1 cellular context compared by ENCODE assay signal in the genomic region with DNA sequence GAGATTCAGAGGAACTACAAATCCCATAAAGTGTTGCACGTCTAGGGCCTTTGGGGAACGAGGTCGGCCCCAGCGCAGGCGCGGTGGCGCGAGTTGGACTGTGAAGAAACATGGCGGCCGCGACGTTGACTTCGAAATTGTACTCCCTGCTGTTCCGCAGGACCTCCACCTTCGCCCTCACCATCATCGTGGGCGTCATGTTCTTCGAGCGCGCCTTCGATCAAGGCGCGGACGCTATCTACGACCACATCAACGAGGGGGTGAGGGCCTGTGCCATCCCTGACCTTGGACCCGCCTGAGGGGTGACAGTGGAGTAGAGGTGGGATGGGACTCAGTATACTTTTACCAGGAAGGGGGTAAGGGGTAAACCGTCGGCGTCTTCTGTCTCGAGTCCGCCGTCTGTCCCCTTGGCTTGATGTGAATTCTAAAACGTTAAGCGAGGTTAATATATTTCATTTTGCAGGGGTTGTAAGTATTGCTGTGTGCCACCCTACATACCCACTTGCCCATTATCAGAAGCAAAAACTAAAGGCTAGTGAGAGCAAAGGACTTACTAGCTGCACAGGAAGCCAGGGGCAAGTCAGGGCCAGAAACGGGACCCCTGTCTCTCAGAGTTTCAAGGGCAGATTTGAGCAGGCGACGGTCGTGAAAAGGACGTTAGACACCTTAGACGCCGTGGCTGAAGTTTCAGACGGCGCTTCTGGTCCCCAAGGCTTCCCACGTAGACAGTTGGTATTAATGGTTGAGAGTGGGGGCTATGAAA.
TF ChIP-seq lines count a peak whose summit lies in the region.

A gene (plus strand): TSS at position 81 of the 763 bp plus-strand sequence. CDS start 30 bp downstream, at position 111.

TF ChIP-seq in IMR-90, 13 proteins besides CTCF, POLR2A, EP300 and RAD21:
- no peak for TF ChIP-seq FOS (IDR thresholded peaks at IDR 0.05; ENCODE audit: low read depth, low read length)
- peak; percentile 65 for TF ChIP-seq CEBPB (IDR thresholded peaks at IDR 0.05; ENCODE audit: low read depth, low read length)
